11 cellular contexts compared by ENCODE assay signal in the genomic region with DNA sequence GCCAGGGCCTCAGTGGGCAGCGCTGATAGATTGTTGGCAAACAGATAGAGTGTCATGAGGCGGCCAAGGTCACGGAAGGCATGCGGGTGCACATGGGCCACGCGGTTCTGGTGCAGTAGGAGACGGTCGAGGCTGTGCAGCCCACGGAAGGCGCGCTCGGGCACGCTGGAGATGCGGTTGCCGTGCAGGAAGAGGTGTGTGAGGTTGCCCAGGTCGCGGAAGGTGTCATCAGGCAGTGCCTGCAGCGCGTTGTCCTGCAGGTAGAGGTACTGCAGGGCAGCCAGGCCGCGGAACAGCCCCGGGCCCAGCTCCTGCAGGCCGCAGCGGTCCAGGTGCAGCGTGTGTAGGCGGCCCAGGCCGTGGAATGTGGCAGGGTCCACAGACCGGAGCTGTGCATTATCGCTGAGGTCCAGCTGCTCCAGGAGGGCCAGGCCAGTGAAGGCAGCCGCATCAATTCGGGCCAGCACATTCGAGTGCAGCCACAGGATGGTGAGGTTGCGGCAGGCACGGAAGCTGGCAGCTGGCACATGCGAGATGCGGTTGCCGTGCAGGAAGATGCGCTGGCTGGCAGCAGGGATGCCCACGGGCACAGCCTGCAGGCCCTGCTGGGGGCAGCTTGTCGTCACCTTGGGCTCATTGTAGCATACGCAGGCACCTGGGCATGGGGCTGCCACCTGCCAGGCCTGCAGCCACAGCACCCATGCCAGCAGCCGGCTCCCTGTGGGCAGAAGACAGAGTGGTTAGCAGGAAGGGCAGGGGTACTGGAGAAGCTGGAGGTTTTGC. TPM values are rescaled to one million over a fixed set of nuclear protein-coding genes. Genes with fewer than 3 reads are reported as not detected.
DNase-seq lines count a peak whose midpoint lies in the region; ATAC-seq and TF ChIP-seq lines count a peak whose summit lies in the region.
"Had no signal": no experiment of that assay in that cellular context is flagged by ENCODE, and none has a peak within 500 bp of the region (broad histone marks: within the 10 kb centered on the region; RNA-seq: fewer than 3 reads in every experiment).

No MANE protein-coding gene starts in this region.

- peaks cover 65% of the 10 kb centered on the region for H3K4me1 ChIP-seq in left ventricle myocardium inferior

- H3K36me3 Mint-ChIP-seq in activated CD8-positive, alpha-beta memory T cell treated with anti-CD3 and anti-CD28 coated beads, Interleukin-2, amount 10 ng/mL, durations not matched to agents 7 days and 5 days: no peaks in the 10 kb centered on the region
- H3K36me3 Mint-ChIP-seq in immature natural killer cell: no peaks in the 10 kb centered on the region
- H3K36me3 Mint-ChIP-seq: mesothelial cell of epicardium had no signal

- peak overlapping the region; percentile 78 for H3K27ac Mint-ChIP-seq in activated CD8-positive, alpha-beta memory T cell treated with anti-CD3 and anti-CD28 coated beads, Interleukin-2, amount 10 ng/mL, durations not matched to agents 7 days and 5 days
- H3K27ac Mint-ChIP-seq in immature natural killer cell: peak overlapping the region in 4 of 6 donors; percentile 55 to 85 (median 78)

- CTCF ChIA-PET in activated CD8-positive, alpha-beta memory T cell treated with anti-CD3 and anti-CD28 coated beads, Interleukin-2, amount 10 ng/mL, durations not matched to agents 7 days and 5 days (lab: Charles Lee): interaction anchor here (0.7 to 1.6 kb wide), 2 partner anchors 16 to 86 kb away, joined by 3 read pairs; no protein-coding TSS in a partner anchor

- peak overlapping the region; percentile 50 for H3K27ac ChIP-seq in left ventricle myocardium inferior (replicated peaks)

- TF ChIP-seq CTCF in left ventricle myocardium inferior (IDR thresholded peaks at IDR 0.05; ENCODE audit: borderline replicate concordance): no peak

- no peaks in the 10 kb centered on the region for H3K9me3 Mint-ChIP-seq in activated CD8-positive, alpha-beta memory T cell treated with anti-CD3 and anti-CD28 coated beads, Interleukin-2, amount 10 ng/mL, durations not matched to agents 7 days and 5 days (ENCODE audit: low read depth)
- H3K9me3 Mint-ChIP-seq in immature natural killer cell: no peaks in the 10 kb centered on the region
- H3K9me3 Mint-ChIP-seq: mesothelial cell of epicardium had no signal

- no peaks in the 10 kb centered on the region for H3K36me3 ChIP-seq in left ventricle myocardium inferior
- H3K36me3 ChIP-seq: esophagus squamous epithelium had no signal

- H3K27me3 ChIP-seq in left ventricle myocardium inferior (ENCODE audit: low read depth): no peaks in the 10 kb centered on the region
- H3K27me3 ChIP-seq: esophagus squamous epithelium had no signal

- peak overlapping the region; percentile 8 for H3K4me3 Mint-ChIP-seq in activated CD8-positive, alpha-beta memory T cell treated with anti-CD3 and anti-CD28 coated beads, Interleukin-2, amount 10 ng/mL, durations not matched to agents 7 days and 5 days
- H3K4me3 Mint-ChIP-seq in immature natural killer cell: peak overlapping the region in 4 of 5 donors; percentile 37 to 71 (median 42)
- H3K4me3 Mint-ChIP-seq: mesothelial cell of epicardium had no signal

- H3K4me3 ChIP-seq in left ventricle myocardium inferior: no peak overlapping the region

- intact Hi-C loops in left ventricle myocardium inferior (cut with micrococcal nuclease) (no loop called here), Right ventricle myocardium inferior (cut with DNase I) (no loop called here)

- peaks cover 53% of the 10 kb centered on the region for H3K4me1 Mint-ChIP-seq in activated CD8-positive, alpha-beta memory T cell treated with anti-CD3 and anti-CD28 coated beads, Interleukin-2, amount 10 ng/mL, durations not matched to agents 7 days and 5 days
- peaks cover 29 to 57% of the 10 kb centered on the region in 2 donors for H3K4me1 Mint-ChIP-seq in immature natural killer cell

- H3K9me3 ChIP-seq in left ventricle myocardium inferior (replicated peaks): no peaks in the 10 kb centered on the region
- H3K9me3 ChIP-seq: esophagus squamous epithelium had no signal

- ATAC-seq in Right ventricle myocardium inferior (no peak), HG02981 (IDR thresholded peaks at IDR 0.05; ENCODE audit: unreplicated experiment) (no peak), GM18909 (IDR thresholded peaks at IDR 0.05; ENCODE audit: poor library complexity, unreplicated experiment) (no peak)
- ATAC-seq in activated CD8-positive, alpha-beta memory T cell treated with anti-CD3 and anti-CD28 coated beads, Interleukin-2, amount 10 ng/mL, durations not matched to agents 7 days and 5 days: no peak

- no peaks in the 10 kb centered on the region for H3K27me3 Mint-ChIP-seq in activated CD8-positive, alpha-beta memory T cell treated with anti-CD3 and anti-CD28 coated beads, Interleukin-2, amount 10 ng/mL, durations not matched to agents 7 days and 5 days
- H3K27me3 Mint-ChIP-seq in immature natural killer cell (ENCODE audit: low read depth in 3 of 3): peaks cover 6 to 10% (median 8%) of the 10 kb centered on the region in 3 donors

- DNase-seq in left ventricle myocardium inferior: no peak
- DNase-seq in Right ventricle myocardium inferior (ENCODE audit: missing footprints): no peak
- DNase-seq in activated CD8-positive, alpha-beta memory T cell treated with anti-CD3 and anti-CD28 coated beads, Interleukin-2, amount 10 ng/mL, durations not matched to agents 7 days and 5 days: no peak
- DNase-seq in immature natural killer cell: no peak
- DNase-seq in SKM-1 treated with dmso at 0.1 percent for 144 hours (lab: John Stamatoyannopoulos, UW; ENCODE audit: unreplicated experiment): no peak
- no peak for DNase-seq in GOT3 (lab: John Stamatoyannopoulos, UW)
- DNase-seq: esophagus squamous epithelium, NCI-H1417 treated with DMSO at 0.1 percent for 48 hours had no signal

RNA-seq across cellular contexts. Expression of a gene that starts 25.5 kb away (rescaled TPM):
- total RNA-seq in left ventricle myocardium inferior (0.96 TPM), Right ventricle myocardium inferior (1.2 TPM)
- 1 to 10 TPM; 1.4 to 2.5 TPM for total RNA-seq in activated CD8-positive, alpha-beta memory T cell treated with anti-CD3 and anti-CD28 coated beads, Interleukin-2, amount 10 ng/mL, durations not matched to agents 7 days and 5 days
- polyA plus RNA-seq in immature natural killer cell: 1 to 10 TPM; 1.1 to 3.9 (median 2.2) TPM
